ENCODE assay signal across 27 cellular contexts in genomic region chr2:151792589-151792988, GRCh38. TPM values are rescaled to one million over a fixed set of nuclear protein-coding genes. Genes with fewer than 3 reads are reported as not detected.
DNase-seq lines count a peak whose midpoint lies in the region; ATAC-seq and TF ChIP-seq lines count a peak whose summit lies in the region.
"Had no signal": no experiment of that assay in that cellular context is flagged by ENCODE, and none has a peak within 500 bp of the region (broad histone marks: within the 10 kb centered on the region; RNA-seq: fewer than 3 reads in every experiment).

No MANE protein-coding gene starts in this region.

- H3K36me3 Mint-ChIP-seq in GM23338 (ENCODE audit: low read depth): peaks cover 6% of the 10 kb centered on the region; the same call in 2 of the 3 replicates
- H3K36me3 Mint-ChIP-seq: stimulated activated effector memory CD8-positive, alpha-beta T cell treated with anti-CD3 and anti-CD28 coated beads, Interleukin-12 subunit alpha, Interleukin-12 subunit beta, amount 100 ng/mL, for 72 hours had no signal

- ATAC-seq in GM23338 (peak; percentile 53), Panc1 (no peak)
- ATAC-seq: activated T-cell treated with anti-CD3 and anti-CD28 coated beads, Interleukin-2, amount 50 U/mL, for 72 hours; natural killer cell treated with Interleukin-12 subunit alpha and Interleukin-12 subunit beta and Interleukin-15 and Interleukin-18, amount 100 ng/mL, for 72 hours; stimulated activated effector memory CD8-positive, alpha-beta T cell treated with anti-CD3 and anti-CD28 coated beads, Interleukin-12 subunit alpha, Interleukin-12 subunit beta, amount 100 ng/mL, for 72 hours had no signal

- H3K27ac ChIP-seq in GM23338 (ENCODE audit: low read depth) (no peak overlapping the region), Panc1 (ENCODE audit: low read length) (no peak overlapping the region), GM23248 (no peak overlapping the region)
- H3K27ac ChIP-seq: BLaER1, esophagus squamous epithelium, HL-60, RWPE1, SJSA1, transverse colon had no signal

- peaks cover 8% of the 10 kb centered on the region; the same call in 2 of the 3 replicates for H3K4me1 Mint-ChIP-seq in GM23338

- no peaks in the 10 kb centered on the region; the same call in 2 of the 3 replicates for H3K9me3 Mint-ChIP-seq in GM23338
- H3K9me3 Mint-ChIP-seq: activated CD4-positive, alpha-beta memory T cell treated with anti-CD3 and anti-CD28 coated beads for 36 hours; activated T-cell treated with anti-CD3 and anti-CD28 coated beads, Interleukin-2, amount 50 U/mL, for 72 hours; natural killer cell treated with Interleukin-12 subunit alpha and Interleukin-12 subunit beta and Interleukin-15 and Interleukin-18, amount 100 ng/mL, for 72 hours; stimulated activated effector memory CD8-positive, alpha-beta T cell treated with anti-CD3 and anti-CD28 coated beads, Interleukin-12 subunit alpha, Interleukin-12 subunit beta, amount 100 ng/mL, for 72 hours had no signal

- H4K20me1 ChIP-seq in GM23338 (replicated peaks; ENCODE audit: insufficient read depth) (peaks cover 3% of the 10 kb centered on the region; the same call in 1 of the 2 replicates), GM23248 (ENCODE audit: insufficient read depth) (no peaks in the 10 kb centered on the region)
- H4K20me1 ChIP-seq: BLaER1 had no signal

- TF ChIP-seq CTCF in GM23338 (conservative IDR thresholded peaks at IDR 0.05; ENCODE audit: low read depth in 2 of 2) (peak; percentile 50 to 66), Panc1 (IDR thresholded peaks at IDR 0.05) (peak; percentile 32), epithelial cell of proximal tubule (conservative IDR thresholded peaks at IDR 0.05; ENCODE audit: low read depth, low read length) (peak; percentile 41), retinal pigment epithelial cell (conservative IDR thresholded peaks at IDR 0.05; ENCODE audit: low read depth, low read length) (peak; percentile 13)

- CTCF ChIA-PET in Panc1 (lab: Charles Lee): no interaction called here

- H3K4me2 ChIP-seq in GM23338 (no peak overlapping the region), GM23248 (ENCODE audit: unreplicated experiment) (no peak overlapping the region)
- H3K4me2 ChIP-seq: BLaER1 had no signal

- no peaks in the 10 kb centered on the region for H3K9me2 ChIP-seq in GM23338 (ENCODE audit: insufficient read depth)
- H3K9me2 ChIP-seq in GM23248 (ENCODE audit: insufficient read depth): no peaks in the 10 kb centered on the region

- H3K27ac Mint-ChIP-seq in GM23338: no peak overlapping the region
- H3K27ac Mint-ChIP-seq: activated CD4-positive, alpha-beta memory T cell treated with anti-CD3 and anti-CD28 coated beads for 36 hours; activated T-cell treated with anti-CD3 and anti-CD28 coated beads, Interleukin-2, amount 50 U/mL, for 72 hours; natural killer cell treated with Interleukin-12 subunit alpha and Interleukin-12 subunit beta and Interleukin-15 and Interleukin-18, amount 100 ng/mL, for 72 hours; stimulated activated effector memory CD8-positive, alpha-beta T cell treated with anti-CD3 and anti-CD28 coated beads, Interleukin-12 subunit alpha, Interleukin-12 subunit beta, amount 100 ng/mL, for 72 hours had no signal

- H3K4me3 Mint-ChIP-seq in GM23338: no peak overlapping the region
- H3K4me3 Mint-ChIP-seq: activated CD4-positive, alpha-beta memory T cell treated with anti-CD3 and anti-CD28 coated beads for 36 hours; activated T-cell treated with anti-CD3 and anti-CD28 coated beads, Interleukin-2, amount 50 U/mL, for 72 hours; natural killer cell treated with Interleukin-12 subunit alpha and Interleukin-12 subunit beta and Interleukin-15 and Interleukin-18, amount 100 ng/mL, for 72 hours; stimulated activated effector memory CD8-positive, alpha-beta T cell treated with anti-CD3 and anti-CD28 coated beads, Interleukin-12 subunit alpha, Interleukin-12 subunit beta, amount 100 ng/mL, for 72 hours had no signal

- H3K27me3 ChIP-seq in GM23338 (ENCODE audit: insufficient read depth) (no peaks in the 10 kb centered on the region), Panc1 (ENCODE audit: control insufficient read depth, insufficient read depth, low read length) (no peaks in the 10 kb centered on the region), GM23248 (replicated peaks; ENCODE audit: insufficient read depth) (no peaks in the 10 kb centered on the region)
- H3K27me3 ChIP-seq: BLaER1, esophagus squamous epithelium, gastrocnemius medialis, SJSA1, transverse colon had no signal

- H3F3A ChIP-seq in GM23338 (replicated peaks; ENCODE audit: low read depth): no peaks in the 10 kb centered on the region
- H3F3A ChIP-seq in GM23248 (ENCODE audit: insufficient read depth): peaks cover 13% of the 10 kb centered on the region; the same call in 1 of the 2 replicates

- DNase-seq in GM23338 (ENCODE audit: low spot score): peak; percentile 33
- no peak for DNase-seq in Panc1 (ENCODE audit: low read depth, low spot score)
- no peak for DNase-seq in epithelial cell of proximal tubule (ENCODE audit: low read depth)
- no peak for DNase-seq in retinal pigment epithelial cell (ENCODE audit: low read depth)
- no peak for DNase-seq in dedifferentiated amniotic fluid mesenchymal stem cell (ENCODE audit: extremely low spot score)
- no peak for DNase-seq in GM23248
- no peak for DNase-seq in effector CD4-positive, alpha-beta T cell
- DNase-seq: activated CD4-positive, alpha-beta memory T cell treated with anti-CD3 and anti-CD28 coated beads for 36 hours; activated T-cell treated with anti-CD3 and anti-CD28 coated beads, Interleukin-2, amount 50 U/mL, for 72 hours; caudate nucleus; cortex of kidney; DMS53; esophagus squamous epithelium; gastrocnemius medialis; GDM1; NCI-H1436 treated with DMSO at 0.1 percent for 48 hours; NCI-H82; T1000; transverse colon had no signal

- H2AFZ ChIP-seq in GM23338 (no peak overlapping the region), GM23248 (no peak overlapping the region)

- H3K4me3 ChIP-seq in GM23338 (no peak overlapping the region), Panc1 (ENCODE audit: low read depth in 2 of 2, low read length in 2 of 2) (no peak overlapping the region), epithelial cell of proximal tubule (ENCODE audit: low read depth, low read length) (no peak overlapping the region), retinal pigment epithelial cell (ENCODE audit: low read length) (no peak overlapping the region), GM23248 (no peak overlapping the region)
- H3K4me3 ChIP-seq: BLaER1, esophagus squamous epithelium, gastrocnemius medialis, HAP-1, lung, SJSA1, transverse colon had no signal

- no peaks in the 10 kb centered on the region; the same call in 1 of the 2 replicates for H3K36me3 ChIP-seq in GM23338 (ENCODE audit: insufficient read depth)
- no peaks in the 10 kb centered on the region for H3K36me3 ChIP-seq in Panc1 (ENCODE audit: control insufficient read depth, insufficient read depth, low read length)
- H3K36me3 ChIP-seq in GM23248 (ENCODE audit: low read depth): peaks cover 12% of the 10 kb centered on the region
- H3K36me3 ChIP-seq: SJSA1, transverse colon had no signal

- intact Hi-C loops in Panc1 (cut with micrococcal nuclease; ENCODE audit: unreplicated experiment): loop anchor here (10.0 kb wide), 1 partner anchor 232 kb away; no protein-coding TSS in a partner anchor

- in situ Hi-C loops in Panc1 (cut with HindIII; ENCODE audit: low pct_unique_long_range_greater_than_20kb, low sequenced_read_pairs): no loop called here
- in situ Hi-C loops in GM23248 (cut with MboI): no loop called here

- H3K9ac ChIP-seq in GM23248: no peak overlapping the region
- H3K9ac ChIP-seq: BLaER1 had no signal

- no peaks in the 10 kb centered on the region for H3K9me3 ChIP-seq in Panc1 (ENCODE audit: control insufficient read depth, insufficient read depth, low read depth, low read length)
- no peaks in the 10 kb centered on the region for H3K9me3 ChIP-seq in GM23248 (ENCODE audit: low read depth)
- H3K9me3 ChIP-seq: BLaER1, esophagus squamous epithelium, gastrocnemius medialis, HAP-1, SJSA1, transverse colon had no signal

- H3K79me2 ChIP-seq in GM23338 (replicated peaks; ENCODE audit: insufficient read depth) (no peaks in the 10 kb centered on the region), GM23248 (ENCODE audit: insufficient read depth) (no peaks in the 10 kb centered on the region)

- 97 to 99% methylated on average over 4 of the region's 4 CpGs for WGBS in GM23248 (ENCODE audit: low coverage in 1 of 2, low lambda C conversion rate in 2 of 2, missing lambda C conversion rate in 2 of 2), 2 experiments

- H3K27me3 Mint-ChIP-seq in GM23338 (ENCODE audit: insufficient read depth, low read depth, poor library complexity): no peaks in the 10 kb centered on the region
- H3K27me3 Mint-ChIP-seq: activated CD4-positive, alpha-beta memory T cell treated with anti-CD3 and anti-CD28 coated beads for 36 hours; natural killer cell treated with Interleukin-12 subunit alpha and Interleukin-12 subunit beta and Interleukin-15 and Interleukin-18, amount 100 ng/mL, for 72 hours had no signal

- POLR2A ChIA-PET in Panc1 (lab: Charles Lee): no interaction called here

- H3K4me1 ChIP-seq in GM23338 (ENCODE audit: insufficient read depth) (peaks cover 9% of the 10 kb centered on the region), Panc1 (ENCODE audit: control insufficient read depth, insufficient read depth, low read length) (no peaks in the 10 kb centered on the region), GM23248 (ENCODE audit: insufficient read depth) (peaks cover 19% of the 10 kb centered on the region)
- H3K4me1 ChIP-seq: BLaER1, esophagus squamous epithelium, SJSA1, transverse colon had no signal

- no TSS peak for BruUV-seq in Panc1 (replicated peaks; lab: Mats Ljungman, UMichigan)

TF ChIP-seq in GM23338, 12 proteins besides CTCF, POLR2A, EP300 and RAD21 (continues in another document):
- TF ChIP-seq POLR2AphosphoS5 (IDR thresholded peaks at IDR 0.05; ENCODE audit: low read depth) (no peak), EZH2phosphoT487 (IDR thresholded peaks at IDR 0.05; ENCODE audit: unreplicated experiment) (no peak), ZNF114 (CRISPR knock-in tag; IDR thresholded peaks at IDR 0.05) (no peak), STAT1 (IDR thresholded peaks at IDR 0.05; ENCODE audit: unreplicated experiment) (no peak)

RNA-seq across cellular contexts. Expression of gene ARL5A, which starts 35.6 kb away (rescaled TPM):
- 90.1 and 104 TPM in 2 replicates for total RNA-seq in GM23338 (2014; rRNA removed; shearing (Covaris generic))
- polyA plus RNA-seq in GM23338 (2016; fragmentation: Nextera tagmentation; extraction: Ambion mirVana) (26.8 TPM in 2 replicates), GM23248 (2016; fragmentation: Nextera tagmentation; extraction: Ambion mirVana) (12.5 and 15.4 TPM in 2 replicates)
- total RNA-seq in Panc1 (2021; ENCODE audit: unreplicated experiment) (47.5 TPM), epithelial cell of proximal tubule (32.3 and 69.5 TPM in 2 replicates)
- 24.4 TPM for polyA plus RNA-seq in Panc1 (2012; ENCODE audit: insufficient read length)
- 22.7 and 26.3 TPM in 2 replicates for total RNA-seq in GM23248 (2014; rRNA removed; shearing (Covaris generic))

RNA-seq across cellular contexts. Expression of gene NEB, which starts 58.3 kb away (rescaled TPM):
- total RNA-seq in GM23338 (2014; rRNA removed; shearing (Covaris generic)): 8.2 and 13.7 TPM in 2 replicates
- polyA plus RNA-seq in GM23338 (2016; fragmentation: Nextera tagmentation; extraction: Ambion mirVana): 4.9 and 6.2 TPM in 2 replicates
- total RNA-seq in Panc1 (2021; ENCODE audit: unreplicated experiment): 0.10 TPM
- 0.40 TPM for polyA plus RNA-seq in Panc1 (2012; ENCODE audit: insufficient read length)
- total RNA-seq in epithelial cell of proximal tubule: under 0.01 and 0.07 TPM in 2 replicates
- total RNA-seq in GM23248 (2014; rRNA removed; shearing (Covaris generic)): 1.3 and 1.5 TPM in 2 replicates
- 0.11 and 0.22 TPM in 2 replicates for polyA plus RNA-seq in GM23248 (2016; fragmentation: Nextera tagmentation; extraction: Ambion mirVana)
